9 cellular contexts compared by ENCODE assay signal in genomic region chr7:50342616-50343114, GRCh38. TPM values are rescaled to one million over a fixed set of nuclear protein-coding genes. Genes with fewer than 3 reads are reported as not detected.
DNase-seq lines count a peak whose midpoint lies in the region; ATAC-seq, FAIRE-seq and TF ChIP-seq lines count a peak whose summit lies in the region.
"Had no signal": no experiment of that assay in that cellular context is flagged by ENCODE, and none has a peak within 500 bp of the region (broad histone marks: within the 10 kb centered on the region; RNA-seq: fewer than 3 reads in every experiment).

No MANE protein-coding gene starts in this region.

- TF ChIP-seq EP300 in HepG2 (IDR thresholded peaks at IDR 0.05; ENCODE audit: low read depth in 2 of 2, low read length in 2 of 2) = no peak
- TF ChIP-seq EP300 in HepG2 (CRISPR knock-in tag; IDR thresholded peaks at IDR 0.05; ENCODE audit: borderline replicate concordance) = no peak

- DNase-seq in HepG2 (ENCODE audit: low spot score) (no peak), left lobe of liver (ENCODE audit: low spot score) (no peak), upper lobe of right lung (no peak), DMS53 (lab: John Stamatoyannopoulos, UW) (no peak), Calu3 (no peak), EL (no peak)
- no peak for DNase-seq in activated T-helper 2 cell treated with anti-CD3 and anti-CD28 coated beads, Interferon-gamma antibody, Interleukin-2, Interleukin-4, amounts not matched to agents 10 μg/mL and 5 μg/mL and 100 μg/mL, durations not matched to agents 14 hours and 24 hours and 36 hours (ENCODE audit: low spot score)
- DNase-seq: kidney glomerular epithelial cell had no signal

- no peak overlapping the region for H2AFZ ChIP-seq in HepG2 (ENCODE audit: low read length)

- no peaks in the 10 kb centered on the region for H3K27me3 Mint-ChIP-seq in activated T-helper 2 cell treated with anti-CD3 and anti-CD28 coated beads, Interferon-gamma antibody, Interleukin-2, Interleukin-4, amounts not matched to agents 10 μg/mL and 5 μg/mL and 100 μg/mL, durations not matched to agents 14 hours and 24 hours and 36 hours (ENCODE audit: low read depth)
- peaks cover 66% of the 10 kb centered on the region for H3K27me3 Mint-ChIP-seq in Calu3 (ENCODE audit: unreplicated experiment)

- H3K4me3 Mint-ChIP-seq in activated T-helper 2 cell treated with anti-CD3 and anti-CD28 coated beads, Interferon-gamma antibody, Interleukin-2, Interleukin-4, amounts not matched to agents 10 μg/mL and 5 μg/mL and 100 μg/mL, durations not matched to agents 14 hours and 24 hours and 36 hours (ENCODE audit: low read depth) = peak overlapping the region; percentile 70
- H3K4me3 Mint-ChIP-seq in Calu3 (ENCODE audit: low read depth, unreplicated experiment) = no peak overlapping the region

- no peaks in the 10 kb centered on the region for H3K9me3 Mint-ChIP-seq in activated T-helper 2 cell treated with anti-CD3 and anti-CD28 coated beads, Interferon-gamma antibody, Interleukin-2, Interleukin-4, amounts not matched to agents 10 μg/mL and 5 μg/mL and 100 μg/mL, durations not matched to agents 14 hours and 24 hours and 36 hours
- H3K9me3 Mint-ChIP-seq in Calu3 (ENCODE audit: low read depth, unreplicated experiment) = no peaks in the 10 kb centered on the region

- no peaks in the 10 kb centered on the region for H3K36me3 ChIP-seq in liver (ENCODE audit: control insufficient read depth in 4 of 4, insufficient read depth in 3 of 4, low read depth in 1 of 4, low read length in 3 of 4)
- no peaks in the 10 kb centered on the region for H3K36me3 ChIP-seq in HepG2 (replicated peaks in 1 of 2; ENCODE audit: control insufficient read depth in 1 of 2, insufficient read depth in 2 of 2, low read length in 2 of 2)
- H3K36me3 ChIP-seq in upper lobe of right lung = no peaks in the 10 kb centered on the region

- POLR2A ChIA-PET in HepG2 (lab: Yijun Ruan, JAX) = no interaction called here

- in situ Hi-C loops in HepG2 (cut with HindIII; ENCODE audit: extremely low pct_ligation_motif_present, low pct_unique_long_range_greater_than_20kb) = no loop called here

- BruUV-seq in HepG2 (replicated peaks; lab: Mats Ljungman, UMichigan) = no TSS peak
- BruUV-seq in Calu3 (replicated peaks; lab: Mats Ljungman, UMichigan) = no TSS peak

- H3K36me3 Mint-ChIP-seq in activated T-helper 2 cell treated with anti-CD3 and anti-CD28 coated beads, Interferon-gamma antibody, Interleukin-2, Interleukin-4, amounts not matched to agents 10 μg/mL and 5 μg/mL and 100 μg/mL, durations not matched to agents 14 hours and 24 hours and 36 hours (ENCODE audit: low read depth) = peaks cover 82% of the 10 kb centered on the region
- no peaks in the 10 kb centered on the region for H3K36me3 Mint-ChIP-seq in Calu3 (ENCODE audit: insufficient read depth, unreplicated experiment)

- TF ChIP-seq CTCF in liver (IDR thresholded peaks at IDR 0.05; ENCODE audit: low read depth, low read length, missing input control) (no peak), HepG2 (CRISPR knock-in tag; IDR thresholded peaks at IDR 0.05) (no peak), upper lobe of right lung (IDR thresholded peaks at IDR 0.05) (no peak), Calu3 (IDR thresholded peaks at IDR 0.05; ENCODE audit: unreplicated experiment) (no peak)

- CTCF ChIA-PET in HepG2 (lab: Yijun Ruan, JAX; ENCODE audit: low intra/inter-chr PET ratio, low total read pairs) (no interaction called here), Calu3 (lab: Charles Lee) (no interaction called here)

- H3K9me3 ChIP-seq in liver (ENCODE audit: control insufficient read depth in 4 of 4, low read length in 3 of 4) (no peaks in the 10 kb centered on the region), HepG2 (ENCODE audit: low read length) (no peaks in the 10 kb centered on the region), upper lobe of right lung (no peaks in the 10 kb centered on the region)

- H3K4me1 Mint-ChIP-seq in activated T-helper 2 cell treated with anti-CD3 and anti-CD28 coated beads, Interferon-gamma antibody, Interleukin-2, Interleukin-4, amounts not matched to agents 10 μg/mL and 5 μg/mL and 100 μg/mL, durations not matched to agents 14 hours and 24 hours and 36 hours (ENCODE audit: low read depth) = peaks cover 90% of the 10 kb centered on the region
- H3K4me1 Mint-ChIP-seq in Calu3 (ENCODE audit: low read depth, unreplicated experiment) = no peaks in the 10 kb centered on the region

- TF ChIP-seq RAD21 in liver (IDR thresholded peaks at IDR 0.05) (no peak), HepG2 (CRISPR knock-in tag; IDR thresholded peaks at IDR 0.05) (no peak)

- H3K4me1 ChIP-seq in liver (ENCODE audit: control insufficient read depth in 4 of 4, insufficient read depth in 4 of 4, low read length in 3 of 4) (no peaks in the 10 kb centered on the region), HepG2 (ENCODE audit: insufficient read depth, low read length) (no peaks in the 10 kb centered on the region), upper lobe of right lung (no peaks in the 10 kb centered on the region)

- no peak overlapping the region for H3K4me3 ChIP-seq in liver (ENCODE audit: low read depth in 1 of 3, low read length in 3 of 3)
- no peak overlapping the region for H3K4me3 ChIP-seq in HepG2 (replicated peaks in 1 of 3; ENCODE audit: insufficient read depth in 1 of 3, low read depth in 2 of 3, low read length in 3 of 3)
- no peak overlapping the region for H3K4me3 ChIP-seq in upper lobe of right lung

- no peaks in the 10 kb centered on the region for H4K20me1 ChIP-seq in HepG2 (ENCODE audit: insufficient read depth, low read length)

- no peak for ATAC-seq in HepG2
- peak; percentile 26 for ATAC-seq in left lobe of liver
- ATAC-seq in upper lobe of right lung = peak; percentile 72

- H3K9ac ChIP-seq in liver (ENCODE audit: low read depth in 1 of 2, low read length in 2 of 2) (no peak overlapping the region), HepG2 (ENCODE audit: insufficient read depth, low read depth, low read length) (no peak overlapping the region)

- peak overlapping the region; percentile 92 for H3K27ac Mint-ChIP-seq in activated T-helper 2 cell treated with anti-CD3 and anti-CD28 coated beads, Interferon-gamma antibody, Interleukin-2, Interleukin-4, amounts not matched to agents 10 μg/mL and 5 μg/mL and 100 μg/mL, durations not matched to agents 14 hours and 24 hours and 36 hours
- H3K27ac Mint-ChIP-seq in Calu3 (ENCODE audit: unreplicated experiment) = no peak overlapping the region

- no peaks in the 10 kb centered on the region for H3K27me3 ChIP-seq in liver (ENCODE audit: control insufficient read depth in 4 of 4, insufficient read depth in 4 of 4, low read length in 3 of 4)
- H3K27me3 ChIP-seq in HepG2 (ENCODE audit: control insufficient read depth in 1 of 2, insufficient read depth in 2 of 2, low read length in 2 of 2) = peaks cover 2 to 15% of the 10 kb centered on the region in 2 experiments; a peak in 2 of 5 replicates
- H3K27me3 ChIP-seq in upper lobe of right lung = no peaks in the 10 kb centered on the region

- H3K27ac ChIP-seq in liver (ENCODE audit: low read depth in 1 of 2, low read length in 2 of 2) (no peak overlapping the region), HepG2 (ENCODE audit: extremely low read length, insufficient read depth, low read length) (no peak overlapping the region), upper lobe of right lung (no peak overlapping the region)

- FAIRE-seq in HepG2 (lab: Jason Lieb, UNC) = no peak

- no peaks in the 10 kb centered on the region for H3K79me2 ChIP-seq in HepG2 (ENCODE audit: insufficient read depth, low read length)

- TF ChIP-seq POLR2A in HepG2 (IDR thresholded peaks at IDR 0.05; ENCODE audit: insufficient read depth in 1 of 2, low read depth in 2 of 2, low read length in 2 of 2) = no peak

- intact Hi-C loops in HepG2 (cut with micrococcal nuclease; ENCODE audit: unreplicated experiment) (no loop called here), upper lobe of right lung (cut with DNase I) (no loop called here), Calu3 (cut with micrococcal nuclease; ENCODE audit: unreplicated experiment) (no loop called here)
- intact Hi-C loops in activated T-helper 2 cell treated with anti-CD3 and anti-CD28 coated beads, Interferon-gamma antibody, Interleukin-2, Interleukin-4, amounts not matched to agents 10 μg/mL and 5 μg/mL and 100 μg/mL, durations not matched to agents 14 hours and 24 hours and 36 hours (cut with micrococcal nuclease) = loop anchor here (1.0 to 10.0 kb wide), 3 partner anchors 8 to 782 kb away; no protein-coding TSS in a partner anchor

- H3K4me2 ChIP-seq in HepG2 (ENCODE audit: low read depth, low read length) = no peak overlapping the region

- 15% methylated on average over 8 of the region's 8 CpGs for WGBS in liver
- WGBS in HepG2 (ENCODE audit: low lambda C conversion rate) = 9% methylated on average over 8 of the region's 8 CpGs

RNA-seq across cellular contexts. Expression of gene IKZF1, which starts 38.1 kb away (rescaled TPM):
- total RNA-seq in liver (10 to 100 TPM in 1 of 2 donors, 1 to 10 TPM in 1; 9.8 to 43.5 TPM), HepG2 (2016; rRNA removed; fragmentation: Illumina TruSeq; extraction: Trizol) (not detected in 2 replicates), left lobe of liver (2.8 TPM), upper lobe of right lung (41.4 TPM), Calu3 (2022) (0.24 and 0.28 TPM in 2 replicates)
- polyA plus RNA-seq in liver (1 to 10 TPM; 1.6 to 2.6 TPM), HepG2 (2011; rRNA removed) (not detected in 2 replicates)
- total RNA-seq in HepG2 (2016; cell fraction: cytosol; rRNA removed; fragmentation: Illumina TruSeq; extraction: Trizol; ENCODE audit: low read depth) = not detected in 2 replicates
- not detected in 2 replicates for total RNA-seq in HepG2 (2016; cell fraction: insoluble cytoplasmic fraction; rRNA removed; fragmentation: Illumina TruSeq; extraction: Trizol)
- total RNA-seq in HepG2 (2016; cell fraction: membrane; rRNA removed; fragmentation: Illumina TruSeq; extraction: Trizol) = not detected in 2 replicates
- total RNA-seq in HepG2 (2016; cell fraction: nucleus; rRNA removed; fragmentation: Illumina TruSeq; extraction: Trizol) = not detected in 2 replicates
- 0.01 TPM in 1 of 2 replicates, not detected in the other for polyA plus RNA-seq in HepG2 (2011; cell fraction: cytosol; rRNA removed)
- polyA plus RNA-seq in HepG2 (2011; cell fraction: nucleus; rRNA removed) = not detected in 2 replicates
- polyA plus RNA-seq in HepG2 (2012) = not detected in 2 replicates
- polyA plus RNA-seq in HepG2 (2016; cell fraction: cytosol; fragmentation: Illumina TruSeq; extraction: Trizol; ENCODE audit: low read depth) = not detected in 2 replicates
- not detected in 2 replicates for polyA plus RNA-seq in HepG2 (2016; cell fraction: insoluble cytoplasmic fraction; fragmentation: Illumina TruSeq; extraction: Trizol; ENCODE audit: low read depth)
- not detected in 2 replicates for polyA plus RNA-seq in HepG2 (2016; cell fraction: membrane; fragmentation: Illumina TruSeq; extraction: Trizol; ENCODE audit: low read depth)
- not detected in 2 replicates for polyA plus RNA-seq in HepG2 (2016; cell fraction: nucleus; fragmentation: Illumina TruSeq; extraction: Trizol; ENCODE audit: insufficient read depth, low read depth)
- 0.06 and 0.23 TPM in 2 replicates for polyA minus RNA-seq in HepG2 (2011; rRNA and poly(A)+ RNA removed; ENCODE audit: low replicate concordance)
- not detected in 2 replicates for polyA minus RNA-seq in HepG2 (2011; cell fraction: cytosol; rRNA and poly(A)+ RNA removed)
- not detected in 2 replicates for polyA minus RNA-seq in HepG2 (2011; cell fraction: nucleus; rRNA and poly(A)+ RNA removed)
- 360 and 371 TPM in 2 replicates for total RNA-seq in activated T-helper 2 cell treated with anti-CD3 and anti-CD28 coated beads, Interferon-gamma antibody, Interleukin-2, Interleukin-4, amounts not matched to agents 10 μg/mL and 5 μg/mL and 100 μg/mL, durations not matched to agents 14 hours and 24 hours and 36 hours
